Comparison of ENCODE assay signal across 22 cellular contexts in genomic region chr7:81624021-81624630, GRCh38.
DNase-seq lines count a peak whose midpoint lies in the region; ATAC-seq and TF ChIP-seq lines count a peak whose summit lies in the region.
"Had no signal": no experiment of that assay in that cellular context is flagged by ENCODE, and none has a peak within 500 bp of the region (broad histone marks: within the 10 kb centered on the region; RNA-seq: fewer than 3 reads in every experiment).

No MANE protein-coding gene starts in this region.

- H3K36me3 ChIP-seq in breast epithelium = no peaks in the 10 kb centered on the region
- H3K36me3 ChIP-seq: gastrocnemius medialis, upper lobe of right lung had no signal

- H3K4me3 ChIP-seq in breast epithelium (no peak overlapping the region), fibroblast of mammary gland (ENCODE audit: control insufficient read depth, low read depth, low read length) (no peak overlapping the region)
- H3K4me3 ChIP-seq: gastrocnemius medialis, GM23248, upper lobe of right lung had no signal

- no peak overlapping the region for H3K27ac ChIP-seq in breast epithelium
- H3K27ac ChIP-seq: gastrocnemius medialis, GM23248, HL-60, upper lobe of right lung had no signal

- no peaks in the 10 kb centered on the region for H3K36me3 Mint-ChIP-seq in MCF 10A (ENCODE audit: insufficient read depth, unreplicated experiment)
- no peaks in the 10 kb centered on the region for H3K36me3 Mint-ChIP-seq in type B pancreatic cell

- ATAC-seq in SK-N-SH treated with all-trans-retinoic acid at 6 μM for 48 hours = no peak; the same call in 1 of the 3 replicates
- no peak for ATAC-seq in HG03097 (IDR thresholded peaks at IDR 0.05; ENCODE audit: low FRiP score, unreplicated experiment)
- ATAC-seq: gastrocnemius medialis; left colon; stimulated activated naive CD8-positive, alpha-beta T cell treated with anti-CD3 and anti-CD28 coated beads, Interleukin-15, amount 100 ng/mL, for 72 hours; upper lobe of right lung had no signal

- no peak for DNase-seq in MCF 10A (ENCODE audit: unreplicated experiment)
- DNase-seq in breast epithelium (ENCODE audit: low spot score in 2 of 2) = no peak
- DNase-seq in fibroblast of mammary gland (ENCODE audit: low read depth) = peak; percentile 51
- DNase-seq in type B pancreatic cell (ENCODE audit: extremely low spot score, unreplicated experiment) = no peak
- no peak for DNase-seq in cortex of kidney (lab: John Stamatoyannopoulos, UW)
- no peak for DNase-seq in GM10248 (ENCODE audit: extremely low spot score)
- DNase-seq: activated CD4-positive, alpha-beta T cell treated with anti-CD3 and anti-CD28 coated beads, Interleukin-2, amount 10 ng/mL, durations not matched to agents 24 days and 14 days; activated CD8-positive, alpha-beta memory T cell treated with anti-CD3 and anti-CD28 coated beads, Interleukin-2, amount 50 U/mL, for 4 hours; activated effector memory CD4-positive, alpha-beta T cell treated with anti-CD3 and anti-CD28 coated beads, Interleukin-2, amount 50 U/mL, for 16 hours; amygdala; CD4-positive, alpha-beta T cell; gastrocnemius medialis; left colon; NCI-H1048; RPMI8226; stimulated activated naive CD8-positive, alpha-beta T cell treated with anti-CD3 and anti-CD28 coated beads, Interleukin-15, amount 100 ng/mL, for 72 hours; SW 1271; upper lobe of right lung had no signal

- H3K27me3 Mint-ChIP-seq in MCF 10A (ENCODE audit: insufficient read depth, unreplicated experiment) (no peaks in the 10 kb centered on the region), type B pancreatic cell (no peaks in the 10 kb centered on the region)
- H3K27me3 Mint-ChIP-seq: activated CD4-positive, alpha-beta T cell treated with anti-CD3 and anti-CD28 coated beads, Interleukin-2, amount 10 ng/mL, durations not matched to agents 24 days and 14 days; CD4-positive, alpha-beta T cell; stimulated activated naive CD8-positive, alpha-beta T cell treated with anti-CD3 and anti-CD28 coated beads, Interleukin-15, amount 100 ng/mL, for 72 hours had no signal

- intact Hi-C loops in MCF 10A (cut with micrococcal nuclease) = no loop called here
- intact Hi-C loops in breast epithelium (cut with DNase I; ENCODE audit: low total_unique reads) = no loop called here

- no TSS peak for BruUV-seq in MCF 10A (replicated peaks; lab: Mats Ljungman, UMichigan)

- H3K27me3 ChIP-seq in breast epithelium = no peaks in the 10 kb centered on the region
- H3K27me3 ChIP-seq: gastrocnemius medialis, upper lobe of right lung had no signal

- POLR2A ChIA-PET in MCF 10A (lab: Yijun Ruan, JAX) (interaction anchor here (1.2 kb wide), 1 partner anchor 15 kb away, joined by 3 read pairs; no protein-coding TSS in a partner anchor), GM10248 (lab: Yijun Ruan, JAX) (no interaction called here)

- no peaks in the 10 kb centered on the region for H3K9me3 ChIP-seq in breast epithelium
- H3K9me3 ChIP-seq: gastrocnemius medialis, upper lobe of right lung had no signal

- H3K9me3 Mint-ChIP-seq in MCF 10A (ENCODE audit: unreplicated experiment) = no peaks in the 10 kb centered on the region
- H3K9me3 Mint-ChIP-seq in type B pancreatic cell = peaks cover 4% of the 10 kb centered on the region
- H3K9me3 Mint-ChIP-seq: activated CD4-positive, alpha-beta T cell treated with anti-CD3 and anti-CD28 coated beads, Interleukin-2, amount 10 ng/mL, durations not matched to agents 24 days and 14 days had no signal

- H3K4me3 Mint-ChIP-seq in MCF 10A (ENCODE audit: unreplicated experiment) (no peak overlapping the region), type B pancreatic cell (peak overlapping the region; percentile 19)
- H3K4me3 Mint-ChIP-seq: activated CD4-positive, alpha-beta T cell treated with anti-CD3 and anti-CD28 coated beads, Interleukin-2, amount 10 ng/mL, durations not matched to agents 24 days and 14 days; CD4-positive, alpha-beta T cell; stimulated activated naive CD8-positive, alpha-beta T cell treated with anti-CD3 and anti-CD28 coated beads, Interleukin-15, amount 100 ng/mL, for 72 hours had no signal

- H3K4me1 ChIP-seq in breast epithelium = no peaks in the 10 kb centered on the region
- H3K4me1 ChIP-seq: gastrocnemius medialis, upper lobe of right lung had no signal

- TF ChIP-seq POLR2A in breast epithelium (IDR thresholded peaks at IDR 0.05) = no peak

- TF ChIP-seq CTCF in MCF 10A (IDR thresholded peaks at IDR 0.05; ENCODE audit: unreplicated experiment) (no peak), breast epithelium (IDR thresholded peaks at IDR 0.05) (no peak), fibroblast of mammary gland (conservative IDR thresholded peaks at IDR 0.05; ENCODE audit: control insufficient read depth, insufficient read depth, low read depth, low read length) (no peak), type B pancreatic cell (conservative IDR thresholded peaks at IDR 0.05) (no peak), GM10248 (IDR thresholded peaks at IDR 0.05; ENCODE audit: control extremely low read depth, extremely low read depth, low read depth, missing control alignments) (no peak)

- H3K27ac Mint-ChIP-seq in MCF 10A (ENCODE audit: low read depth, unreplicated experiment) (peak overlapping the region; percentile 93), type B pancreatic cell (no peak overlapping the region)
- H3K27ac Mint-ChIP-seq: activated CD4-positive, alpha-beta T cell treated with anti-CD3 and anti-CD28 coated beads, Interleukin-2, amount 10 ng/mL, durations not matched to agents 24 days and 14 days; CD4-positive, alpha-beta T cell had no signal

- peaks cover 14% of the 10 kb centered on the region for H3K4me1 Mint-ChIP-seq in MCF 10A (ENCODE audit: insufficient read depth, unreplicated experiment)
- H3K4me1 Mint-ChIP-seq in type B pancreatic cell (ENCODE audit: unreplicated experiment) = peaks cover 16% of the 10 kb centered on the region
- H3K4me1 Mint-ChIP-seq: activated CD4-positive, alpha-beta T cell treated with anti-CD3 and anti-CD28 coated beads, Interleukin-2, amount 10 ng/mL, durations not matched to agents 24 days and 14 days; stimulated activated naive CD8-positive, alpha-beta T cell treated with anti-CD3 and anti-CD28 coated beads, Interleukin-15, amount 100 ng/mL, for 72 hours had no signal

- CTCF ChIA-PET in MCF 10A (lab: Yijun Ruan, JAX) (interaction anchor here (0.9 kb wide), 1 partner anchor 15 kb away, joined by 5 read pairs; no protein-coding TSS in a partner anchor), GM10248 (lab: Yijun Ruan, JAX) (interaction anchor here (1.0 to 1.7 kb wide), 2 partner anchors 7 to 24 kb away, joined by 3 to 4 read pairs; no protein-coding TSS in a partner anchor)

TF ChIP-seq in SK-N-SH treated with all-trans-retinoic acid at 6 μM for 48 hours, 23 proteins besides CTCF, POLR2A, EP300 and RAD21:
- no peak for TF ChIP-seq ZFP3 (CRISPR knock-in tag; IDR thresholded peaks at IDR 0.05)
- TF ChIP-seq ZNF8 (CRISPR knock-in tag; IDR thresholded peaks at IDR 0.05) = no peak
- peak; percentile 15; the same call in 1 of the 2 replicates for TF ChIP-seq SNAI2 (CRISPR knock-in tag; IDR thresholded peaks at IDR 0.05)
- no peak for TF ChIP-seq ZNF70 (CRISPR knock-in tag; IDR thresholded peaks at IDR 0.05)
- no peak for TF ChIP-seq ISL1 (CRISPR knock-in tag; IDR thresholded peaks at IDR 0.05)
